In the genomic region with DNA sequence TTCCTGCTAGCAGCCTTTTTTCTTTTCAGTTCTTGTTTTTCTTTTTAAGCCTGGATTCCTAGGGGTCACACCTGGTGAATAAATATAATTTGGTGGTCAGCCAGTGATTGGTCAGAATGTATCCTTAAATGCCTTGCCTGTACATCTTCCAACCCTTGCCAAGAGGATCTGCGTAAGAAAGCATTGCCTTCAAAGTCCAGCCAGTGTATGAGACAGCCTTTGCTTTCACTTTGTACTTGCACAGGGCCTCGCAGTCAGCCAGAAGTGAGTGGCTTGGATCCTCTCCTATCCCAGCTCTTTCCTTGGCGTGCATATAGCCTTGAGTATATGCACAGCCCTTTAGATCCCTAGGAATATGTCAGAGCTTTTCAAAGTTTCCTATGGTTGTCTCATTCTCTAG, we compare ENCODE assay signal across 11 cellular contexts. TPM values are rescaled to one million over a fixed set of nuclear protein-coding genes. Genes with fewer than 3 reads are reported as not detected.
DNase-seq lines count a peak whose midpoint lies in the region; ATAC-seq and TF ChIP-seq lines count a peak whose summit lies in the region.
"Had no signal": no experiment of that assay in that cellular context is flagged by ENCODE, and none has a peak within 500 bp of the region (broad histone marks: within the 10 kb centered on the region; RNA-seq: fewer than 3 reads in every experiment).

No MANE protein-coding gene starts in this region.

- 4 to 32% methylated on average over 3 of the region's 3 CpGs for WGBS in aorta, 2 donors

- H3K4me1 ChIP-seq in right atrium auricular region (no peaks in the 10 kb centered on the region), mucosa of rectum (ENCODE audit: control insufficient read depth in 2 of 2, insufficient read depth in 2 of 2, low read length in 2 of 2) (peaks cover 3 to 6% of the 10 kb centered on the region in 2 donors), aorta (ENCODE audit: control insufficient read depth in 1 of 2, insufficient read depth in 2 of 2, low read length in 2 of 2) (no peaks in the 10 kb centered on the region)
- H3K4me1 ChIP-seq: parathyroid adenoma had no signal

- H3K4me3 Mint-ChIP-seq in endothelial cell (ENCODE audit: unreplicated experiment), result no peak overlapping the region

- peak overlapping the region; percentile 20 for H3K27ac Mint-ChIP-seq in endothelial cell (ENCODE audit: unreplicated experiment)

- H3K4me1 Mint-ChIP-seq in endothelial cell (ENCODE audit: unreplicated experiment), result peaks cover 7% of the 10 kb centered on the region

- H3K27me3 ChIP-seq in right atrium auricular region (no peaks in the 10 kb centered on the region), mucosa of rectum (ENCODE audit: control insufficient read depth in 2 of 2, insufficient read depth in 2 of 2, low read length in 2 of 2) (peaks cover 0 to 2% of the 10 kb centered on the region in 2 donors), aorta (ENCODE audit: control insufficient read depth in 1 of 2, insufficient read depth in 2 of 2, low read length in 1 of 2) (no peaks in the 10 kb centered on the region)
- H3K27me3 ChIP-seq: cardiac muscle cell had no signal

- intact Hi-C loops in Right ventricle myocardium inferior (cut with DNase I) (no loop called here), aorta (cut with DNase I) (no loop called here)

- H3K9me3 ChIP-seq in right atrium auricular region, result no peaks in the 10 kb centered on the region
- H3K9me3 ChIP-seq in mucosa of rectum (ENCODE audit: control insufficient read depth in 2 of 2, low read length in 2 of 2), result no peaks in the 10 kb centered on the region
- H3K9me3 ChIP-seq in aorta (ENCODE audit: control insufficient read depth, low read length), result no peaks in the 10 kb centered on the region

- DNase-seq in Right ventricle myocardium inferior (ENCODE audit: missing footprints) (no peak), right atrium auricular region (ENCODE audit: low spot score) (no peak), endothelial cell (ENCODE audit: low spot score) (no peak), aorta (no peak), NCI-H187 (lab: John Stamatoyannopoulos, UW) (no peak)
- DNase-seq in activated CD4-positive, alpha-beta T cell treated with anti-CD3 and anti-CD28 coated beads, Interleukin-2, amount 50 U/mL, for 4 hours, result no peak
- DNase-seq: NCI-H2107 had no signal

- TF ChIP-seq CTCF in right atrium auricular region (IDR thresholded peaks at IDR 0.05) (no peak), endothelial cell (IDR thresholded peaks at IDR 0.05; ENCODE audit: unreplicated experiment) (no peak)

- ATAC-seq in Right ventricle myocardium inferior, result peak; percentile 73
- peak; percentile 41 for ATAC-seq in aorta (ENCODE audit: low FRiP score)
- ATAC-seq in GM18498 (IDR thresholded peaks at IDR 0.05; ENCODE audit: unreplicated experiment), result no peak

- H3K4me3 ChIP-seq in right atrium auricular region, result peak overlapping the region in 1 of 2 donors; percentile 15
- H3K4me3 ChIP-seq in mucosa of rectum (ENCODE audit: low read length in 2 of 2), result peak overlapping the region in 1 of 2 donors; percentile 2
- H3K4me3 ChIP-seq in aorta (ENCODE audit: low read length in 2 of 2), result no peak overlapping the region
- H3K4me3 ChIP-seq: cardiac muscle cell had no signal

- H3K9me3 Mint-ChIP-seq in endothelial cell (ENCODE audit: unreplicated experiment), result no peaks in the 10 kb centered on the region

- H3K36me3 ChIP-seq in right atrium auricular region (no peaks in the 10 kb centered on the region), mucosa of rectum (ENCODE audit: control insufficient read depth in 2 of 2, insufficient read depth in 2 of 2, low read length in 2 of 2) (no peaks in the 10 kb centered on the region), aorta (ENCODE audit: control insufficient read depth in 1 of 2, insufficient read depth in 2 of 2, low read length in 1 of 2) (no peaks in the 10 kb centered on the region)
- H3K36me3 ChIP-seq: cardiac muscle cell had no signal

- H3K27me3 Mint-ChIP-seq in endothelial cell (ENCODE audit: unreplicated experiment), result no peaks in the 10 kb centered on the region

- peak overlapping the region in 1 of 2 donors; percentile 27 for H3K9ac ChIP-seq in mucosa of rectum (ENCODE audit: low read depth in 1 of 2, low read length in 2 of 2)
- H3K9ac ChIP-seq: parathyroid adenoma had no signal

- peaks cover 6% of the 10 kb centered on the region for H3K36me3 Mint-ChIP-seq in endothelial cell (ENCODE audit: low read depth, unreplicated experiment)

- H3K27ac ChIP-seq in right atrium auricular region, result no peak overlapping the region
- H3K27ac ChIP-seq in mucosa of rectum (ENCODE audit: low read depth in 2 of 2, low read length in 2 of 2), result peak overlapping the region; percentile 39 to 57
- H3K27ac ChIP-seq in aorta (ENCODE audit: low read depth in 1 of 2, low read length in 2 of 2), result no peak overlapping the region
- H3K27ac ChIP-seq: cardiac muscle cell, parathyroid adenoma had no signal

RNA-seq across cellular contexts. Expression of gene KANTR, which starts 22.2 kb away (rescaled TPM):
- total RNA-seq in Right ventricle myocardium inferior, result 3.4 TPM
- total RNA-seq in right atrium auricular region, result 1 to 10 TPM; 3.3 to 6.0 TPM
- 10.5 TPM for total RNA-seq in endothelial cell (ENCODE audit: unreplicated experiment)
- total RNA-seq in aorta, result 10 to 100 TPM; 16.6 to 27.7 TPM
- 1 to 10 TPM; 1.6 to 9.4 TPM for polyA plus RNA-seq in aorta

RNA-seq across cellular contexts. Expression of gene TSPYL2, which starts 33.9 kb away (rescaled TPM):
- total RNA-seq in Right ventricle myocardium inferior (34.1 TPM), right atrium auricular region (10 to 100 TPM; 39.9 to 44.0 TPM), endothelial cell (ENCODE audit: unreplicated experiment) (27.9 TPM), aorta (10 to 100 TPM; 65.0 to 89.3 TPM)
- polyA plus RNA-seq in aorta, result 100 to 1,000 TPM in 1 of 2 donors, 10 to 100 TPM in 1; 29.3 to 256 TPM

Comparison
In these comparisons a context has a peak if more than half of its experiments do, and no peak if none do; other contexts are left out.
1. H3K27ac ChIP-seq: peak in mucosa of rectum (2 of 2); none in right atrium auricular region (0 of 2) and aorta (0 of 2).